In genomic region chr12:113118142-113118541, GRCh38 we compare ENCODE assay signal across 8 cellular contexts. TPM values are rescaled to one million over a fixed set of nuclear protein-coding genes. Genes with fewer than 3 reads are reported as not detected.
"Had no signal": no experiment of that assay in that cellular context is flagged by ENCODE, and none has a peak within 500 bp of the region (broad histone marks: within the 10 kb centered on the region; RNA-seq: fewer than 3 reads in every experiment).

No MANE protein-coding gene starts in this region.

- H3K4me1 ChIP-seq: HAP-1 had no signal

- H3K9ac ChIP-seq: GM23248 had no signal

- H3K4me3 ChIP-seq: GM23248, HAP-1 had no signal

- DNase-seq: GOT3, H7, IMR-90, KBM-7 had no signal

- H3K9me3 ChIP-seq: HAP-1 had no signal

- H3K27ac ChIP-seq: GM23248 had no signal

- ATAC-seq: HCT116 had no signal

- H3K36me3 ChIP-seq: HAP-1 had no signal

- H2AFZ ChIP-seq: GM23248 had no signal

RNA-seq across cellular contexts. Expression of gene RASAL1, which starts 17.4 kb away (rescaled TPM):
- total RNA-seq: GM23248, IMR-90 had no signal

RNA-seq across cellular contexts. Expression of gene CFAP73, which starts 31.4 kb away (rescaled TPM):
- total RNA-seq: GM23248, H4, H7, IMR-90 had no signal
